2 cellular contexts compared by ENCODE assay signal in the genomic region with DNA sequence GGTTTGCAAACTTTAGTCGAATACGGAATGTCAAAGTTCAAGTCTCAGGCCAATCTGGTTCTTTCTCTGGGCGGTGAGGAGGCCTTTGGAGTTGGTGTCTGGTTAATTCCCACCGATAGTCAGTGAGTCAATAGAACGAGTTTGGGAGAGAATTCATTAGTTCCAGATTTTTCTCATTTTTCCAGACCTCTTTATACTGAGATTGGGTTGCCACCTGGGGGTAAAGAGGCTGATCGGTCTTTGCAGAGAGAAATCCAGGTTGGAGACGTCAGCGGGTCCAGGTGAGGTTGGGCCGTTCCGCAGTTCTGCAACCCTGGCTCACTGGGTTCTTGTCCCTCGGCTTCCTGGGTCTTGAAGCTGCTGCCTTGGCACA.
TF ChIP-seq lines count a peak whose summit lies in the region.

No MANE protein-coding gene starts in this region.

TF ChIP-seq in A549, 52 proteins besides CTCF, POLR2A, EP300 and RAD21 (continued from another document):
- no peak for TF ChIP-seq PBX3 (IDR thresholded peaks at IDR 0.05)
- TF ChIP-seq BHLHE40 (IDR thresholded peaks at IDR 0.05; ENCODE audit: low read depth, low read length) = no peak
- TF ChIP-seq RARB (CRISPR knock-in tag; IDR thresholded peaks at IDR 0.05) = no peak
- no peak for TF ChIP-seq ZC3H11A (IDR thresholded peaks at IDR 0.05)
- TF ChIP-seq HDAC2 (IDR thresholded peaks at IDR 0.05) = no peak
- TF ChIP-seq ZSCAN20 (CRISPR knock-in tag; IDR thresholded peaks at IDR 0.05) = no peak
- no peak for TF ChIP-seq MAFK (IDR thresholded peaks at IDR 0.05; ENCODE audit: partially characterized antibody)
- TF ChIP-seq NPAS2 (CRISPR knock-in tag; IDR thresholded peaks at IDR 0.05; ENCODE audit: borderline replicate concordance) = no peak
- TF ChIP-seq NFE2L2 (conservative IDR thresholded peaks at IDR 0.05; ENCODE audit: low read length) = no peak
- no peak for TF ChIP-seq FOXS1 (CRISPR knock-in tag; IDR thresholded peaks at IDR 0.05)
- TF ChIP-seq ESRRA (IDR thresholded peaks at IDR 0.05; ENCODE audit: borderline replicate concordance, low read length) = no peak
- no peak for TF ChIP-seq HMGXB4 (CRISPR knock-in tag; IDR thresholded peaks at IDR 0.05; ENCODE audit: borderline replicate concordance)
- TF ChIP-seq RNF2 (IDR thresholded peaks at IDR 0.05; ENCODE audit: borderline replicate concordance, low read depth) = no peak
- no peak for TF ChIP-seq KDM5A (IDR thresholded peaks at IDR 0.05)
- no peak for TF ChIP-seq RFX5 (IDR thresholded peaks at IDR 0.05)
- no peak for TF ChIP-seq POLR2AphosphoS2 (conservative IDR thresholded peaks at IDR 0.05; ENCODE audit: low read length)
- TF ChIP-seq HOXB13 (CRISPR knock-in tag; IDR thresholded peaks at IDR 0.05; ENCODE audit: low read depth) = no peak
- no peak for TF ChIP-seq CEBPB (IDR thresholded peaks at IDR 0.05)
TF ChIP-seq in A549: peak in this region for 0.

TF ChIP-seq in H1, 55 proteins besides CTCF, POLR2A, EP300 and RAD21 (continued from another document):
- TF ChIP-seq HDAC2 (IDR thresholded peaks at IDR 0.05; ENCODE audit: borderline replicate concordance in 1 of 2, low read depth in 2 of 2, low read length in 2 of 2) (no peak), GTF2F1 (IDR thresholded peaks at IDR 0.05; ENCODE audit: borderline replicate concordance, low read depth, low read length) (no peak), TAF1 (IDR thresholded peaks at IDR 0.05; ENCODE audit: low read depth, low read length) (no peak), CREB1 (IDR thresholded peaks at IDR 0.05) (no peak), BCL11A (IDR thresholded peaks at IDR 0.05; ENCODE audit: low read depth in 2 of 2, low read length in 2 of 2) (no peak), CHD7 (IDR thresholded peaks at IDR 0.05; ENCODE audit: insufficient replicate concordance, low read length) (no peak), POU5F1 (IDR thresholded peaks at IDR 0.05; ENCODE audit: low read depth, low read length) (no peak), BACH1 (IDR thresholded peaks at IDR 0.05; ENCODE audit: low read length) (no peak), KDM5A (IDR thresholded peaks at IDR 0.05; ENCODE audit: low read length) (no peak), HDAC6 (IDR thresholded peaks at IDR 0.05; ENCODE audit: low read depth, low read length) (no peak), RNF2 (IDR thresholded peaks at IDR 0.05; ENCODE audit: borderline replicate concordance, low read depth, low read length, missing control alignments, poor library complexity, severe bottlenecking) (no peak)
- TF ChIP-seq, protein P1, sequence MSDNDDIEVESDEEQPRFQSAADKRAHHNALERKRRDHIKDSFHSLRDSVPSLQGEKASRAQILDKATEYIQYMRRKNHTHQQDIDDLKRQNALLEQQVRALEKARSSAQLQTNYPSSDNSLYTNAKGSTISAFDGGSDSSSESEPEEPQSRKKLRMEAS (IDR thresholded peaks at IDR 0.05) = no peak
TF ChIP-seq in H1: peak in this region for 0.
